21 cellular contexts compared by ENCODE assay signal in the genomic region with DNA sequence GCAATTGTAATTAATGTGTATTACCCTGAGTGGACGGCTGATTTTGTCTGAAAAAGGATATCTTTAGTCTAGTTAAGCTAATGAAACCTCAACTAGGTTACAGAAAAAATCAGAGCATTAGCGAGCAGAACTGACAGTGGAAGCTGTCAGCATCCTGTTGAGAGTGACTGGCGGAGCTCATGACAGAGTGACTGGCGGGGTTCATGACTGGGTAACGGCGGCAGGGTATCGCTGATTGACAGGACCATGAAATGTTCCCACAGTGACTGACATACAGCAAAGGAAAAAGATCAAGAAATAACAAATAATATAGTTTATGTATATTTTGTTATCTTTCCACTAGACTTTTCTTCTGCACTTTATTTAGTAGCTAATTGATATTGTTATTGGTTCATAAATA.
DNase-seq lines count a peak whose midpoint lies in the region; ATAC-seq lines count a peak whose summit lies in the region.
"Had no signal": no experiment of that assay in that cellular context is flagged by ENCODE, and none has a peak within 500 bp of the region (broad histone marks: within the 10 kb centered on the region; RNA-seq: fewer than 3 reads in every experiment).

No MANE protein-coding gene starts in this region.

- intact Hi-C loops in Right ventricle myocardium superior (cut with DNase I) (no loop called here), cardiac septum (cut with DNase I) (no loop called here)

- DNase-seq in Right ventricle myocardium superior = no peak
- DNase-seq in cardiac septum (ENCODE audit: low spot score) = no peak
- peak; percentile 28 for DNase-seq in SK-N-DZ (ENCODE audit: low spot score)
- no peak for DNase-seq in NCI-H2227 (lab: John Stamatoyannopoulos, UW; ENCODE audit: unreplicated experiment)
- DNase-seq: 8988T; ACHN; BE2C; C1 segment of cervical spinal cord; CD4-positive, alpha-beta memory T cell; CD4-positive, CD25-positive, alpha-beta regulatory T cell; CD8-positive, alpha-beta memory T cell; COR-L47; DMS 273 treated with DMSO at 0.1 percent for 48 hours; DMS153; DMS53; DMS79; DND-41; EL; GDM1 had no signal

- peak; percentile 44 for ATAC-seq in Right ventricle myocardium superior (ENCODE audit: poor library complexity)
- ATAC-seq in GM19324 (IDR thresholded peaks at IDR 0.05; ENCODE audit: low FRiP score, unreplicated experiment) = no peak
- ATAC-seq: GM12878 had no signal
